Comparison of ENCODE assay signal across 13 cellular contexts in the genomic region with DNA sequence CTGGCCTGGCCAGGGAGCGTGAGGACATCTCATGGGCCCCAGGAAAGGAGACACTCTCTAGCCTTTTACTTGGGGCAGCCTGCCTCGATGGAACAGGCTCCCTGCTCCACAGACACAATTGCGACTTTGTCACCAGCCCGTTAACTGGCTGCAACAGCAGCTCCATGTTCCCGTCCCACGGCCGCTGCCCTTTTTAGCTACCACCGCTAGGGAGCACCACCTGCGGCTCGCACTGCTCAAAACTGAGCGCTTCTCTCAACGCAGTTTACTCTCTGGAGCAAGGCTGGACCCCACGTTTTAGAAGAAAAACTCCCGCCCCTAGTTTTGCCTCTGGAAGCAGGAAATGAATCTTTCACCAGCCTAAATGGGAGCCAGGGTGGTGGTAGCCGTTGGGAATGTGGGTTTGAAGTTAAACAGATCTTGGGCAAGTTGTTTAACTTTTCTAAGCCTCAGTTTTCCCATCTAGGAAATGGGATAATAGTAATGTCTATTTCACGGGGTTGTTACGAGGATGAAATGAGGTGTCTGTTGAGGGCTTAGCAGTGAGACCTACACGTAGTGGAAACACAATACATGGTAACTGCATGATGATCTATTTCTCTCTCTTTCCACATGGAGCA. TPM values are rescaled to one million over a fixed set of nuclear protein-coding genes. Genes with fewer than 3 reads are reported as not detected.
DNase-seq lines count a peak whose midpoint lies in the region; TF ChIP-seq lines count a peak whose summit lies in the region.
"Had no signal": no experiment of that assay in that cellular context is flagged by ENCODE, and none has a peak within 500 bp of the region (broad histone marks: within the 10 kb centered on the region; RNA-seq: fewer than 3 reads in every experiment).

No MANE protein-coding gene starts in this region.

- intact Hi-C loops in CD14-positive monocyte (cut with micrococcal nuclease) (no loop called here), Calu3 (cut with micrococcal nuclease; ENCODE audit: unreplicated experiment) (no loop called here)

- H3K9me3 ChIP-seq in GM23248 (ENCODE audit: low read depth), result no peaks in the 10 kb centered on the region
- H3K9me3 ChIP-seq: pancreas, SJSA1 had no signal

- no peaks in the 10 kb centered on the region for H3K9me2 ChIP-seq in GM23248 (ENCODE audit: insufficient read depth)

- no peak overlapping the region for H2AFZ ChIP-seq in GM23248

- no peaks in the 10 kb centered on the region for H3F3A ChIP-seq in GM23248 (ENCODE audit: insufficient read depth)

- CTCF ChIA-PET in Calu3 (lab: Charles Lee), result no interaction called here
- CTCF ChIA-PET in activated naive CD4-positive, alpha-beta T cell treated with anti-CD3 and anti-CD28 coated beads, Interleukin-2, amount 10 ng/mL, durations not matched to agents 7 days and 5 days (lab: Charles Lee), result interaction anchor here (0.6 kb wide), 1 partner anchor 590 kb away, joined by 5 read pairs; no protein-coding TSS in a partner anchor

- H3K36me3 Mint-ChIP-seq in CD14-positive monocyte, result no peaks in the 10 kb centered on the region
- no peaks in the 10 kb centered on the region for H3K36me3 Mint-ChIP-seq in Calu3 (ENCODE audit: insufficient read depth, unreplicated experiment)
- H3K36me3 Mint-ChIP-seq in activated naive CD4-positive, alpha-beta T cell treated with anti-CD3 and anti-CD28 coated beads, Interleukin-2, amount 10 ng/mL, durations not matched to agents 7 days and 5 days, result no peaks in the 10 kb centered on the region

- H3K36me3 ChIP-seq in GM23248 (ENCODE audit: low read depth) (no peaks in the 10 kb centered on the region), kidney epithelial cell (ENCODE audit: control insufficient read depth, insufficient read depth, low read length) (no peaks in the 10 kb centered on the region)
- H3K36me3 ChIP-seq: pancreas, SJSA1 had no signal

- no peak overlapping the region for H3K9ac ChIP-seq in GM23248

- H3K27me3 Mint-ChIP-seq in CD14-positive monocyte (ENCODE audit: low read depth in 3 of 3), result peaks cover 43 to 61% (median 50%) of the 10 kb centered on the region in 3 donors
- no peaks in the 10 kb centered on the region for H3K27me3 Mint-ChIP-seq in Calu3 (ENCODE audit: unreplicated experiment)
- peaks cover 51% of the 10 kb centered on the region for H3K27me3 Mint-ChIP-seq in activated naive CD4-positive, alpha-beta T cell treated with anti-CD3 and anti-CD28 coated beads, Interleukin-2, amount 10 ng/mL, durations not matched to agents 7 days and 5 days

- H3K4me1 Mint-ChIP-seq in CD14-positive monocyte (no peaks in the 10 kb centered on the region), Calu3 (ENCODE audit: low read depth, unreplicated experiment) (no peaks in the 10 kb centered on the region)
- no peaks in the 10 kb centered on the region for H3K4me1 Mint-ChIP-seq in activated naive CD4-positive, alpha-beta T cell treated with anti-CD3 and anti-CD28 coated beads, Interleukin-2, amount 10 ng/mL, durations not matched to agents 7 days and 5 days
- H3K4me1 Mint-ChIP-seq: activated naive CD4-positive, alpha-beta T cell treated with anti-CD3 and anti-CD28 coated beads, Interleukin-2, amount 50 U/mL, for 24 hours had no signal

- H3K4me1 ChIP-seq in GM23248 (ENCODE audit: insufficient read depth), result no peaks in the 10 kb centered on the region
- H3K4me1 ChIP-seq: pancreas had no signal

- in situ Hi-C loops in GM23248 (cut with MboI), result no loop called here

- no peak for DNase-seq in CD14-positive monocyte (ENCODE audit: low spot score)
- peak; percentile 53 for DNase-seq in GM23248
- peak; percentile 16 for DNase-seq in astrocyte of the hippocampus (ENCODE audit: low read depth, low spot score)
- DNase-seq in kidney epithelial cell (ENCODE audit: low read depth), result no peak
- no peak for DNase-seq in Calu3
- DNase-seq in activated naive CD4-positive, alpha-beta T cell treated with anti-CD3 and anti-CD28 coated beads, Interleukin-2, amount 10 ng/mL, durations not matched to agents 7 days and 5 days, result no peak
- DNase-seq in OCI-M1 (lab: John Stamatoyannopoulos, UW), result no peak
- no peak for DNase-seq in T-helper 9 cell
- DNase-seq: pancreas had no signal

- H3K9me3 Mint-ChIP-seq in CD14-positive monocyte (peaks cover 4 to 13% (median 9%) of the 10 kb centered on the region in 7 donors), Calu3 (ENCODE audit: low read depth, unreplicated experiment) (peaks cover 7% of the 10 kb centered on the region)
- H3K9me3 Mint-ChIP-seq in activated naive CD4-positive, alpha-beta T cell treated with anti-CD3 and anti-CD28 coated beads, Interleukin-2, amount 10 ng/mL, durations not matched to agents 7 days and 5 days, result peaks cover 4% of the 10 kb centered on the region

- H3K27ac Mint-ChIP-seq in CD14-positive monocyte, result no peak overlapping the region
- H3K27ac Mint-ChIP-seq in Calu3 (ENCODE audit: unreplicated experiment), result no peak overlapping the region
- H3K27ac Mint-ChIP-seq in activated naive CD4-positive, alpha-beta T cell treated with anti-CD3 and anti-CD28 coated beads, Interleukin-2, amount 10 ng/mL, durations not matched to agents 7 days and 5 days, result no peak overlapping the region
- H3K27ac Mint-ChIP-seq: activated naive CD4-positive, alpha-beta T cell treated with anti-CD3 and anti-CD28 coated beads, Interleukin-2, amount 50 U/mL, for 24 hours; IgD-negative memory B cell had no signal

- no peak overlapping the region for H3K4me2 ChIP-seq in GM23248 (ENCODE audit: unreplicated experiment)

- H4K20me1 ChIP-seq in GM23248 (ENCODE audit: insufficient read depth), result no peaks in the 10 kb centered on the region

- BruUV-seq in Calu3 (replicated peaks; lab: Mats Ljungman, UMichigan), result no TSS peak

- no peak overlapping the region for H3K27ac ChIP-seq in GM23248
- H3K27ac ChIP-seq: pancreas, SJSA1 had no signal

- peak; percentile 26 for TF ChIP-seq CTCF in CD14-positive monocyte (IDR thresholded peaks at IDR 0.05)
- peak; percentile 47 for TF ChIP-seq CTCF in kidney epithelial cell (IDR thresholded peaks at IDR 0.05; ENCODE audit: insufficient read depth, low read length, poor library complexity, severe bottlenecking)
- no peak for TF ChIP-seq CTCF in Calu3 (IDR thresholded peaks at IDR 0.05; ENCODE audit: unreplicated experiment)

- WGBS in GM23248 (ENCODE audit: low coverage in 1 of 2, low lambda C conversion rate in 2 of 2, missing lambda C conversion rate in 2 of 2), 2 experiments, result 16 to 19% methylated on average over 18 of the region's 18 CpGs

- H3K4me3 Mint-ChIP-seq in CD14-positive monocyte, result peak overlapping the region in 1 of 2 donors; percentile 55
- H3K4me3 Mint-ChIP-seq in Calu3 (ENCODE audit: low read depth, unreplicated experiment), result no peak overlapping the region
- no peak overlapping the region for H3K4me3 Mint-ChIP-seq in activated naive CD4-positive, alpha-beta T cell treated with anti-CD3 and anti-CD28 coated beads, Interleukin-2, amount 10 ng/mL, durations not matched to agents 7 days and 5 days
- H3K4me3 Mint-ChIP-seq: activated naive CD4-positive, alpha-beta T cell treated with anti-CD3 and anti-CD28 coated beads, Interleukin-2, amount 50 U/mL, for 24 hours; IgD-negative memory B cell had no signal

- H3K4me3 ChIP-seq in GM23248, result no peak overlapping the region
- H3K4me3 ChIP-seq in kidney epithelial cell (ENCODE audit: low read depth, low read length), result no peak overlapping the region
- H3K4me3 ChIP-seq: pancreas, SJSA1 had no signal

- H3K27me3 ChIP-seq in GM23248 (replicated peaks; ENCODE audit: insufficient read depth) (peaks cover 7% of the 10 kb centered on the region), kidney epithelial cell (ENCODE audit: control insufficient read depth, insufficient read depth, low read length) (peaks cover 33% of the 10 kb centered on the region)

- no peaks in the 10 kb centered on the region for H3K79me2 ChIP-seq in GM23248 (ENCODE audit: insufficient read depth)

RNA-seq across cellular contexts. Expression of a gene that starts 3.5 kb away (rescaled TPM):
- polyA plus RNA-seq in CD14-positive monocyte (not detected), GM23248 (2016; fragmentation: Nextera tagmentation; extraction: Ambion mirVana) (not detected in 2 replicates)
- not detected in 2 replicates for total RNA-seq in GM23248 (2014; rRNA removed; shearing (Covaris generic))
- total RNA-seq in kidney epithelial cell (0.33 and 1.6 TPM in 2 replicates), Calu3 (2022) (not detected in 2 replicates)
- total RNA-seq: glomerular endothelial cell, pancreas, SJSA1 had no signal
- polyA plus RNA-seq: IgD-negative memory B cell, pancreas had no signal

Comparison
In these comparisons a context has a peak if more than half of its experiments do, and no peak if none do; other contexts are left out.
1. DNase-seq: peak in GM23248 (single experiment) and astrocyte of the hippocampus (single experiment); none in CD14-positive monocyte (single experiment), kidney epithelial cell (single experiment), Calu3 (single experiment), activated naive CD4-positive, alpha-beta T cell treated with anti-CD3 and anti-CD28 coated beads, Interleukin-2, amount 10 ng/mL, durations not matched to agents 7 days and 5 days (single experiment), OCI-M1 (single experiment) and T-helper 9 cell (single experiment).